3 cellular contexts compared by ENCODE assay signal in genomic region chr3:118277803-118278202, GRCh38.
"Had no signal": no experiment of that assay in that cellular context is flagged by ENCODE, and none has a peak within 500 bp of the region (broad histone marks: within the 10 kb centered on the region; RNA-seq: fewer than 3 reads in every experiment).

No MANE protein-coding gene starts in this region.

- DNase-seq: GDM1, GF-D8 had no signal

- ATAC-seq: GM12878 had no signal

- H3K4me3 ChIP-seq: GM12878 had no signal
